In the genomic region with DNA sequence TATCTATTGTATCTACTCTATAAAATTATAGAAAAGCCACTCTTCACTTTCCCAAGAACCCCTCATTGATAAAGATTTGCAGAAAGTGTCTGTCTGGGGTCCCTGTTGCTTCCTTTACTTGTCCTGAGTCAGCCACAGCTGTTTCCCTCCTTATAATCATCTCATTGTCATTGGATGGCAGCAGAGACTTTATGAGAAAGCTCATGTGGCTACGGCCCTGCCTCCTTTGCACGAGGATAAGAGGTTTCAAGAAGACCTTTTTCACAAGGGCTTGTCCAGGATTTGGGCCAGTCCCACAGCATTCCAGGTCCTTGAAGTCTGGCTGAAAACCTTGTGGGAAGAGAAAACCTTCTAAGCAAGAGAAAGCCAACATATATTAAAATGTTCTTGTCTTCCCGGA, we compare ENCODE assay signal across 15 cellular contexts. TPM values are rescaled to one million over a fixed set of nuclear protein-coding genes. Genes with fewer than 3 reads are reported as not detected.
DNase-seq lines count a peak whose midpoint lies in the region; ATAC-seq and TF ChIP-seq lines count a peak whose summit lies in the region.
"Had no signal": no experiment of that assay in that cellular context is flagged by ENCODE, and none has a peak within 500 bp of the region (broad histone marks: within the 10 kb centered on the region; RNA-seq: fewer than 3 reads in every experiment).

No MANE protein-coding gene starts in this region.

- intact Hi-C loops in tibial artery (cut with DNase I; ENCODE audit: low total_unique reads), result no loop called here

- H3K4me1 Mint-ChIP-seq in immature natural killer cell (peaks cover 0 to 2% of the 10 kb centered on the region in 2 donors), endothelial cell (ENCODE audit: unreplicated experiment) (peaks cover 13% of the 10 kb centered on the region)
- H3K4me1 Mint-ChIP-seq: GM23338 had no signal

- H3K9me3 Mint-ChIP-seq in immature natural killer cell, result peaks cover 0 to under 1% (median 0%) of the 10 kb centered on the region in 6 donors
- H3K9me3 Mint-ChIP-seq in endothelial cell (ENCODE audit: unreplicated experiment), result no peaks in the 10 kb centered on the region
- H3K9me3 Mint-ChIP-seq: CD8-positive, alpha-beta T cell had no signal

- H3K4me1 ChIP-seq in tibial artery, result peaks cover 0 to 25% (median 7%) of the 10 kb centered on the region in 4 donors
- H3K4me1 ChIP-seq: A549, BE2C, Caco-2 had no signal

- no peaks in the 10 kb centered on the region for H3K36me3 ChIP-seq in tibial artery
- H3K36me3 ChIP-seq: BE2C had no signal

- peak overlapping the region; percentile 40 to 50 for H3K27ac ChIP-seq in tibial artery
- H3K27ac ChIP-seq: A549, C4-2B had no signal

- H3K27ac Mint-ChIP-seq in immature natural killer cell, result no peak overlapping the region
- no peak overlapping the region for H3K27ac Mint-ChIP-seq in endothelial cell (ENCODE audit: unreplicated experiment)
- H3K27ac Mint-ChIP-seq: CD8-positive, alpha-beta T cell; GM23338 had no signal

- H3K36me3 Mint-ChIP-seq in immature natural killer cell (peaks cover 0 to 5% (median 0%) of the 10 kb centered on the region in 3 donors), endothelial cell (ENCODE audit: low read depth, unreplicated experiment) (no peaks in the 10 kb centered on the region)
- H3K36me3 Mint-ChIP-seq: CD8-positive, alpha-beta T cell had no signal

- H3K4me3 ChIP-seq in tibial artery, result no peak overlapping the region
- H3K4me3 ChIP-seq: A549, GM23338 had no signal

- no peak for ATAC-seq in GM19395 (IDR thresholded peaks at IDR 0.05; ENCODE audit: unreplicated experiment)
- ATAC-seq: A549; CD8-positive, alpha-beta T cell; GM23338 had no signal

- no peaks in the 10 kb centered on the region for H3K9me3 ChIP-seq in tibial artery
- H3K9me3 ChIP-seq: A549, BE2C, Caco-2 had no signal

- no peak for TF ChIP-seq CTCF in tibial artery (IDR thresholded peaks at IDR 0.05)
- TF ChIP-seq CTCF in endothelial cell (IDR thresholded peaks at IDR 0.05; ENCODE audit: unreplicated experiment), result no peak

- H3K4me3 Mint-ChIP-seq in immature natural killer cell (no peak overlapping the region), endothelial cell (ENCODE audit: unreplicated experiment) (no peak overlapping the region)
- H3K4me3 Mint-ChIP-seq: CD8-positive, alpha-beta T cell; GM23338 had no signal

- H3K27me3 Mint-ChIP-seq in immature natural killer cell (ENCODE audit: low read depth in 3 of 3) (peaks cover 0 to 3% (median 0%) of the 10 kb centered on the region in 3 donors), endothelial cell (ENCODE audit: unreplicated experiment) (peaks cover 2% of the 10 kb centered on the region)

- no peaks in the 10 kb centered on the region for H3K27me3 ChIP-seq in tibial artery
- H3K27me3 ChIP-seq: BE2C had no signal

- in situ Hi-C loops in SK-MEL-5 (cut with HindIII; ENCODE audit: low pct_unique_long_range_greater_than_20kb, low sequenced_read_pairs), result no loop called here

- DNase-seq in SK-MEL-5 (ENCODE audit: low read depth, low spot score) (peak; percentile 70), dermis blood vessel endothelial cell (peak; percentile 21), myocyte (ENCODE audit: low read depth) (peak; percentile 25), tibial artery (no peak), immature natural killer cell (no peak), endothelial cell (ENCODE audit: low spot score) (no peak)
- DNase-seq: BE2C; Caco-2; CD8-positive, alpha-beta T cell; GF-D8; H7 had no signal

RNA-seq across cellular contexts. Expression of a gene that starts 41.9 kb away (rescaled TPM):
- 5.4 and 8.2 TPM in 2 replicates for total RNA-seq in SK-MEL-5 (2014; rRNA removed; shearing (Covaris generic))
- polyA plus RNA-seq in SK-MEL-5 (2015; cell fraction: cytosol; rRNA removed), result 6.3 and 8.3 TPM in 2 replicates
- polyA plus RNA-seq in SK-MEL-5 (2015; cell fraction: nucleus; rRNA removed), result 18.6 and 28.6 TPM in 2 replicates
- 7,970 and 9,720 TPM in 2 replicates for total RNA-seq in dermis blood vessel endothelial cell
- 1,149 and 1,987 TPM in 2 replicates for total RNA-seq in myocyte
- polyA plus RNA-seq in myocyte (2012), result 2,462 TPM
- polyA plus RNA-seq in immature natural killer cell, result 10 to 100 TPM in 1 of 3 donors, 1 to 10 TPM in 2; 2.2 to 11.4 (median 9.2) TPM
- 8.2 TPM for total RNA-seq in endothelial cell (ENCODE audit: unreplicated experiment)

Comparison
In these comparisons a context has a peak if more than half of its experiments do, and no peak if none do; other contexts are left out.
1. DNase-seq: peak in SK-MEL-5 (single experiment), dermis blood vessel endothelial cell (single experiment) and myocyte (single experiment); none in tibial artery (0 of 2), immature natural killer cell (0 of 3) and endothelial cell (single experiment).
2. RNA of a gene that starts 41.9 kb away (total RNA-seq): 7,970 to 9,720 TPM in dermis blood vessel endothelial cell and 1,149 to 1,987 TPM in myocyte; 8.2 TPM in endothelial cell (single experiment) and 5.4 to 8.2 TPM in SK-MEL-5; every median in the first group is over 100 times any median in the second.